ENCODE assay signal across 10 cellular contexts in the genomic region with DNA sequence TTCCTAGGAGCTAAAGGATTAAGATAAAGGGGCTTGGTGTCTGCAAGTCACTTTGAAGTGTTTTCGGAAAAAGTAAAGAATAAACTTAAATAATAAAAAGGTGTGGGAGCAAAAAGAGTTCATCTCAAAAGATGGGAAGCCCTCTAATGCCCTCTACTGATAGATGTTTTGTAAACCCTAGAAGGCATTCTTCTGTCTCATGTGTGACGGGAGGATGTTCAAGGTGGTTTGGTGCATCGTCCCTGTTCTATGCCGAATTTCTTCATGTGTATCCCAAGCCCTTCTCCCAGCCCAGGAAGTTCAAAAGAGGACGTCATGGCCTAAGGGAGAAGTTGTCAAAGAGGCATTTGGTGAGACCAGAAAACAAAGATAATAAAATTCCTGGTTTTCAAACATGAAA. TPM values are rescaled to one million over a fixed set of nuclear protein-coding genes. Genes with fewer than 3 reads are reported as not detected.
DNase-seq lines count a peak whose midpoint lies in the region; ATAC-seq and TF ChIP-seq lines count a peak whose summit lies in the region.
"Had no signal": no experiment of that assay in that cellular context is flagged by ENCODE, and none has a peak within 500 bp of the region (broad histone marks: within the 10 kb centered on the region; RNA-seq: fewer than 3 reads in every experiment).

No MANE protein-coding gene starts in this region.

- DNase-seq in BJ (ENCODE audit: low read depth) (no peak), epithelial cell of proximal tubule (ENCODE audit: low read depth) (no peak), ascending aorta (ENCODE audit: low spot score in 2 of 2) (no peak), hippocampal formation (lab: John Stamatoyannopoulos, UW) (no peak)
- DNase-seq in effector memory CD8-positive, alpha-beta T cell: no peak
- DNase-seq: activated CD4-positive, alpha-beta T cell treated with anti-CD3 and anti-CD28 coated beads for 36 hours had no signal

- CTCF ChIA-PET in BJ (lab: Yijun Ruan, JAX): interaction anchor here (0.7 to 3.0 kb wide), 14 partner anchors 18 to 345 kb away, joined by 3 to 47 read pairs (median 5); no protein-coding TSS in a partner anchor

- H3K27ac ChIP-seq in OCI-LY3 (ENCODE audit: low read length) (no peak overlapping the region), ascending aorta (no peak overlapping the region)

- H2AFZ ChIP-seq in OCI-LY3 (ENCODE audit: low read depth, low read length): no peak overlapping the region

- H3K9ac ChIP-seq in OCI-LY3 (ENCODE audit: low read length): no peak overlapping the region

- H3K9me3 Mint-ChIP-seq in effector memory CD8-positive, alpha-beta T cell: no peaks in the 10 kb centered on the region
- H3K9me3 Mint-ChIP-seq: nephron had no signal

- H3K27me3 Mint-ChIP-seq in effector memory CD8-positive, alpha-beta T cell: peaks cover 6 to 9% of the 10 kb centered on the region in 2 donors
- H3K27me3 Mint-ChIP-seq: activated CD4-positive, alpha-beta T cell treated with anti-CD3 and anti-CD28 coated beads for 36 hours had no signal

- H3K36me3 ChIP-seq in BJ (ENCODE audit: control insufficient read depth, insufficient read depth, low read length) (no peaks in the 10 kb centered on the region; the same call in 1 of the 2 replicates), OCI-LY3 (replicated peaks; ENCODE audit: low read depth, low read length) (peaks cover 25% of the 10 kb centered on the region), ascending aorta (peaks cover 8 to 15% of the 10 kb centered on the region in 2 donors)

- POLR2A ChIA-PET in BJ (lab: Charles Lee): no interaction called here

- no peaks in the 10 kb centered on the region for H3K79me2 ChIP-seq in OCI-LY3 (ENCODE audit: low read length)

- H3K4me3 Mint-ChIP-seq in effector memory CD8-positive, alpha-beta T cell: no peak overlapping the region
- H3K4me3 Mint-ChIP-seq: activated CD4-positive, alpha-beta T cell treated with anti-CD3 and anti-CD28 coated beads for 36 hours; nephron had no signal

- TF ChIP-seq CTCF in BJ (IDR thresholded peaks at IDR 0.05; ENCODE audit: insufficient read depth, low read depth, low read length) (peak; percentile 23; the same call in 1 of the 2 replicates), GM12875 (IDR thresholded peaks at IDR 0.05; ENCODE audit: borderline replicate concordance, insufficient read depth, low read depth, low read length) (peak; percentile 44; the same call in 1 of the 2 replicates), OCI-LY3 (IDR thresholded peaks at IDR 0.05; ENCODE audit: low read depth, low read length) (peak; percentile 53; the same call in 1 of the 2 replicates), epithelial cell of proximal tubule (conservative IDR thresholded peaks at IDR 0.05; ENCODE audit: low read depth, low read length) (peak; percentile 41), ascending aorta (IDR thresholded peaks at IDR 0.05) (no peak)

- H3K4me1 ChIP-seq in OCI-LY3 (ENCODE audit: low read length): no peaks in the 10 kb centered on the region
- peaks cover 0 to 7% of the 10 kb centered on the region in 2 donors for H3K4me1 ChIP-seq in ascending aorta

- no peak overlapping the region for H3K27ac Mint-ChIP-seq in effector memory CD8-positive, alpha-beta T cell
- H3K27ac Mint-ChIP-seq: activated CD4-positive, alpha-beta T cell treated with anti-CD3 and anti-CD28 coated beads for 36 hours; nephron had no signal

- H3K4me3 ChIP-seq in BJ (ENCODE audit: low read depth, low read length) (no peak overlapping the region), GM12875 (ENCODE audit: low read depth, low read length) (no peak overlapping the region), OCI-LY3 (ENCODE audit: low read length) (no peak overlapping the region), epithelial cell of proximal tubule (ENCODE audit: low read depth, low read length) (no peak overlapping the region), ascending aorta (no peak overlapping the region)

- intact Hi-C loops in ascending aorta (cut with DNase I): no loop called here

- no peaks in the 10 kb centered on the region for H3K9me3 ChIP-seq in OCI-LY3 (ENCODE audit: insufficient read depth, low read length)
- no peaks in the 10 kb centered on the region for H3K9me3 ChIP-seq in ascending aorta

- no peak overlapping the region for H3K4me2 ChIP-seq in OCI-LY3 (ENCODE audit: low read length)

- no peak for ATAC-seq in effector memory CD8-positive, alpha-beta T cell (replicated peaks)
- no peak for ATAC-seq in GM21423 (IDR thresholded peaks at IDR 0.05; ENCODE audit: unreplicated experiment)
- ATAC-seq: activated CD4-positive, alpha-beta T cell treated with anti-CD3 and anti-CD28 coated beads for 36 hours had no signal

- H3K27me3 ChIP-seq in BJ (ENCODE audit: control insufficient read depth, insufficient read depth, low read length): no peaks in the 10 kb centered on the region
- no peaks in the 10 kb centered on the region for H3K27me3 ChIP-seq in OCI-LY3 (ENCODE audit: low read depth, low read length)
- H3K27me3 ChIP-seq in ascending aorta: no peaks in the 10 kb centered on the region

- peaks cover 4% of the 10 kb centered on the region for H4K20me1 ChIP-seq in OCI-LY3 (ENCODE audit: insufficient read depth, low read length)

- peaks cover 6 to 10% of the 10 kb centered on the region in 2 donors for H3K4me1 Mint-ChIP-seq in effector memory CD8-positive, alpha-beta T cell (ENCODE audit: low read depth in 2 of 2)

- peaks cover 10% of the 10 kb centered on the region for H3K36me3 Mint-ChIP-seq in effector memory CD8-positive, alpha-beta T cell (ENCODE audit: insufficient read depth)

RNA-seq across cellular contexts. Expression of a gene that starts 37.2 kb away (rescaled TPM):
- polyA plus RNA-seq in BJ (2011; rRNA removed): 0.16 TPM in 1 of 2 replicates, not detected in the other
- not detected in 2 replicates for polyA minus RNA-seq in BJ (2011; rRNA and poly(A)+ RNA removed)
- 0.63 TPM in 1 of 2 replicates, not detected in the other for total RNA-seq in epithelial cell of proximal tubule
- total RNA-seq in ascending aorta: not detected
- total RNA-seq: activated CD4-positive, alpha-beta T cell treated with anti-CD3 and anti-CD28 coated beads for 36 hours had no signal

Comparison
In these comparisons a context has a peak if more than half of its experiments do, and no peak if none do; other contexts are left out.
1. CTCF ChIP-seq: peak in BJ (single experiment), GM12875 (single experiment), OCI-LY3 (single experiment) and epithelial cell of proximal tubule (single experiment); none in ascending aorta (0 of 3).